7 cellular contexts compared by ENCODE assay signal in genomic region chr10:72740526-72740925, GRCh38. TPM values are rescaled to one million over a fixed set of nuclear protein-coding genes. Genes with fewer than 3 reads are reported as not detected.
A peak's percentile ranks its signal among the peaks of the same experiment; 100 is the strongest.
DNase-seq lines count a peak whose midpoint lies in the region; ATAC-seq and TF ChIP-seq lines count a peak whose summit lies in the region.

No MANE protein-coding gene starts in this region.

- ATAC-seq in psoas muscle = peak; percentile 92 to 95 (median 94)

- no peak overlapping the region for H2AFZ ChIP-seq in PC-9

- peak overlapping the region; percentile 40 for H3K27ac ChIP-seq in PC-9
- H3K27ac ChIP-seq in psoas muscle = peak overlapping the region; percentile 82
- H3K27ac ChIP-seq in tibial nerve = no peak overlapping the region

- no peaks in the 10 kb centered on the region for H4K20me1 ChIP-seq in PC-9 (ENCODE audit: insufficient read depth)

- TF ChIP-seq CTCF in HFFc6 (IDR thresholded peaks at IDR 0.05) = no peak
- TF ChIP-seq CTCF in PC-9 (conservative IDR thresholded peaks at IDR 0.05) = no peak
- TF ChIP-seq CTCF in fibroblast of villous mesenchyme (IDR thresholded peaks at IDR 0.05; ENCODE audit: insufficient read depth, low read depth, low read length) = no peak
- no peak for TF ChIP-seq CTCF in psoas muscle (IDR thresholded peaks at IDR 0.05)
- no peak for TF ChIP-seq CTCF in tibial nerve (IDR thresholded peaks at IDR 0.05)

- intact Hi-C loops in PC-9 (cut with micrococcal nuclease; ENCODE audit: unreplicated experiment) = no loop called here
- intact Hi-C loops in psoas muscle (cut with DNase I) = loop anchor here in 1 of 2 donors (5.0 kb wide), 1 partner anchor 42 kb away; no protein-coding TSS in a partner anchor

- H3K9me3 ChIP-seq in PC-9 (ENCODE audit: insufficient read depth, low read depth) (no peaks in the 10 kb centered on the region), psoas muscle (no peaks in the 10 kb centered on the region), tibial nerve (no peaks in the 10 kb centered on the region)

- H3K27ac Mint-ChIP-seq in HFFc6 = peak overlapping the region; percentile 8; the same call in 1 of the 2 replicates

- no peak overlapping the region for H3K4me3 Mint-ChIP-seq in HFFc6

- peaks cover 73% of the 10 kb centered on the region for H3K79me2 ChIP-seq in PC-9 (ENCODE audit: low read depth)

- no peak for TF ChIP-seq POLR2A in tibial nerve (IDR thresholded peaks at IDR 0.05)

- H3K9me2 ChIP-seq in PC-9 (ENCODE audit: insufficient read depth) = no peaks in the 10 kb centered on the region

- H3K4me1 ChIP-seq in PC-9 (replicated peaks; ENCODE audit: insufficient read depth) (peaks cover 59% of the 10 kb centered on the region), psoas muscle (peaks cover 67% of the 10 kb centered on the region), tibial nerve (peaks cover 0 to 44% (median 6%) of the 10 kb centered on the region in 4 donors)

- no peaks in the 10 kb centered on the region for H3K27me3 Mint-ChIP-seq in HFFc6 (ENCODE audit: insufficient read depth)

- 35 to 38% (median 35%) methylated on average over 2 of the region's 2 CpGs for WGBS in psoas muscle, 3 donors
- 70 to 74% methylated on average over 2 of the region's 2 CpGs for WGBS in tibial nerve, 2 donors

- H3K4me3 ChIP-seq in PC-9 (no peak overlapping the region), fibroblast of villous mesenchyme (ENCODE audit: low read depth, low read length) (no peak overlapping the region), psoas muscle (peak overlapping the region; percentile 8), tibial nerve (no peak overlapping the region)

- H3K27me3 ChIP-seq in PC-9 (ENCODE audit: insufficient read depth, low read depth) (no peaks in the 10 kb centered on the region), psoas muscle (ENCODE audit: insufficient read depth in 3 of 3, low read length in 2 of 3) (no peaks in the 10 kb centered on the region), tibial nerve (no peaks in the 10 kb centered on the region)

- peak in 1 of 2 donors; percentile 13 for TF ChIP-seq EP300 in tibial nerve (IDR thresholded peaks at IDR 0.05)

- DNase-seq in HFFc6 (no peak), PC-9 (peak; percentile 37 to 85), fibroblast of villous mesenchyme (ENCODE audit: low read depth) (peak; percentile 47), psoas muscle (peak; percentile 27 to 69), tibial nerve (ENCODE audit: low spot score in 2 of 2) (no peak)
- DNase-seq in activated CD4-positive, alpha-beta T cell treated with anti-CD3 and anti-CD28 coated beads, Interleukin-2, amount 50 U/mL, for 1 hour = no peak
- no peak for DNase-seq in activated naive CD4-positive, alpha-beta T cell treated with anti-CD3 and anti-CD28 coated beads, Interleukin-2, amount 50 U/mL, for 16 hours

- H3F3A ChIP-seq in PC-9 (ENCODE audit: insufficient read depth, low read depth) = peaks cover 25% of the 10 kb centered on the region

- peaks cover 45% of the 10 kb centered on the region for H3K4me1 Mint-ChIP-seq in HFFc6 (ENCODE audit: low read depth)

- no peaks in the 10 kb centered on the region for H3K9me3 Mint-ChIP-seq in HFFc6

- H3K36me3 ChIP-seq in PC-9 (ENCODE audit: low read depth) (0 out of 2 replicates have a peak, but pooled peaks cover 4% of the 10 kb centered on the region), psoas muscle (ENCODE audit: insufficient read depth in 1 of 2, low read depth in 1 of 2) (peaks cover 0 to 4% of the 10 kb centered on the region in 2 donors), tibial nerve (no peaks in the 10 kb centered on the region)

- no peaks in the 10 kb centered on the region for H3K36me3 Mint-ChIP-seq in HFFc6 (ENCODE audit: low read depth)

- peak overlapping the region; percentile 44 for H3K4me2 ChIP-seq in PC-9

- BruUV-seq in PC-9 (replicated peaks; lab: Mats Ljungman, UMichigan) = no TSS peak

- CTCF ChIA-PET in PC-9 (lab: Charles Lee) = interaction anchor here (0.6 kb wide), 1 partner anchor 64 kb away, joined by 3 read pairs; no protein-coding TSS in a partner anchor

- POLR2A ChIA-PET in PC-9 (lab: Charles Lee; ENCODE audit: unreplicated experiment) = interaction anchor here (0.6 to 0.7 kb wide), 3 partner anchors 23 to 890 kb away, joined by 4 to 8 read pairs (median 4); partner anchors contain the start of gene PSAP

RNA-seq across cellular contexts. Expression of gene MCU, which starts 48.6 kb away (rescaled TPM):
- 10 to 100 TPM; 28.3 to 36.2 (median 32.3) TPM for total RNA-seq in HFFc6 (2021; fragmentation: NEBNext Ultra II Directional; extraction: Animal tissue kit (Norgen Biotek cat#: 25700))
- total RNA-seq in PC-9 (2021) (59.5 and 61.9 TPM in 2 replicates), fibroblast of villous mesenchyme (40.9 and 41.9 TPM in 2 replicates), psoas muscle (100 to 1,000 TPM in 1 of 4 donors, 10 to 100 TPM in 3; 66.1 to 118 (median 80.1) TPM), tibial nerve (10 to 100 TPM in 3 of 4 donors, 1 to 10 TPM in 1; 6.7 to 16.4 (median 14.2) TPM)
- polyA plus RNA-seq in psoas muscle = 10 to 100 TPM; 32.4 to 40.5 (median 35.0) TPM

Comparison
In these comparisons a context has a peak if more than half of its experiments do, and no peak if none do; other contexts are left out.
1. DNase-seq: peak in PC-9 (2 of 2), fibroblast of villous mesenchyme (single experiment) and psoas muscle (2 of 2); none in HFFc6 (single experiment), tibial nerve (0 of 2), activated CD4-positive, alpha-beta T cell treated with anti-CD3 and anti-CD28 coated beads, Interleukin-2, amount 50 U/mL, for 1 hour (single experiment) and activated naive CD4-positive, alpha-beta T cell treated with anti-CD3 and anti-CD28 coated beads, Interleukin-2, amount 50 U/mL, for 16 hours (single experiment).
2. H3K27ac ChIP-seq: peak in PC-9 (single experiment) and psoas muscle (single experiment); none in tibial nerve (0 of 4).